1 cellular context compared by ENCODE assay signal in the genomic region with DNA sequence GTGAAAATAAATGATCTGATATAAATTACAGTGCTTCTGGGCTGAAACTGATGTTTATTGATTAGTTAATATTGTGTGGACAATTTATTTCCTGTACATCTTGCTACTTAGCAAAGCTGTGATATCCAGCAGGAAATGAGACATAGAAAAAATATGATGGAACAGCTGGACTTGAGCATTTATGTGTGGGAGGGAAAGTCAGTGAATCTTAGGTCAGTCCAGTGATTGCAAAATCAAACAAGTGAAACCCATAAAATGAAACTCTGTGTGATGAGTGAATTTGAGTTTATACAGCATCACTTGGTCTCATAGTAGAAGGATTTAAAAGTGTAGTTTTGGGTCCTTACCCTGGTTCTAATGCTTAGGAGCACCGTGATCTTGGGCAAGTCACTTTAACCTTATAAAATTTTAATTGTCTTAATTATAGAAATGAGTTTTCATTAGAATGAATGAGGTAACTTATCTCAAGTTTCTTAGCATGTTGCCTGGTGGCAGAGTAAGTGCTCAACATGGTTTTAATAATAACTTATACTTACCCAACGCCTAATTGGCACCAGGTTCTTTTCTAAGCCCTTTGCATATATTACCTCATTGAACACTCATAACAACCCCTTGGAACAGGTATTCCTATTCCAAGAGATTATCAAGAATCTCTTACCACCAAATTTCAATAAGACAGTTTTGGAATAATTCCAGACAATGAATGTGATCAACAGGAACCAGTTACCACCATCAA.
TF ChIP-seq lines count a peak whose summit lies in the region.

No MANE protein-coding gene starts in this region.

TF ChIP-seq in HCT116, 20 proteins besides CTCF, POLR2A, EP300 and RAD21 (continued from another document):
- TF ChIP-seq REST (IDR thresholded peaks at IDR 0.05; ENCODE audit: low read depth): no peak
- TF ChIP-seq CBX3 (IDR thresholded peaks at IDR 0.05; ENCODE audit: low read depth): no peak
- TF ChIP-seq ELF1 (IDR thresholded peaks at IDR 0.05; ENCODE audit: borderline replicate concordance, low read depth): no peak
